In genomic region chr2:3379339-3379646, GRCh38 we compare ENCODE assay signal across 8 cellular contexts. TPM values are rescaled to one million over a fixed set of nuclear protein-coding genes. Genes with fewer than 3 reads are reported as not detected.
DNase-seq lines count a peak whose midpoint lies in the region; ATAC-seq, FAIRE-seq and TF ChIP-seq lines count a peak whose summit lies in the region.

No MANE protein-coding gene starts in this region.

- 5% methylated on average over 8 of the region's 8 CpGs for WGBS in A549 (ENCODE audit: missing lambda C conversion rate)

- CTCF ChIA-PET in A549 (lab: Yijun Ruan, JAX), result interaction anchor here (0.6 to 3.6 kb wide), 8 partner anchors 10 to 85 kb away, joined by 3 to 18 read pairs (median 4); no protein-coding TSS in a partner anchor

- TF ChIP-seq POLR2A in A549 (IDR thresholded peaks at IDR 0.05; ENCODE audit: low read length), result no peak

- DNase-seq in A549 (ENCODE audit: low read depth in 1 of 2, low spot score in 1 of 2), result no peak
- no peak for DNase-seq in cardiac fibroblast (ENCODE audit: low read depth in 2 of 2)
- no peak for DNase-seq in T-helper 9 cell
- no peak for DNase-seq in activated CD4-positive, CD25-positive, alpha-beta regulatory T cell treated with anti-CD3 and anti-CD28 coated beads, Interleukin-2, amount 50 U/mL, for 72 hours

- H3K9ac ChIP-seq in HUES48 (ENCODE audit: low read depth, low read length) (peak overlapping the region; percentile 36; the same call in 1 of the 2 replicates), mucosa of stomach (ENCODE audit: low read length) (peak overlapping the region; percentile 93)

- POLR2A ChIA-PET in A549 (lab: Yijun Ruan, JAX), result interaction anchor here (0.6 to 1.3 kb wide), 4 partner anchors 23 to 179 kb away, joined by 3 to 4 read pairs (median 4); partner anchors contain the start of gene RNASEH1

- H3K27me3 ChIP-seq in HUES48 (ENCODE audit: control insufficient read depth, insufficient read depth, low read length) (no peaks in the 10 kb centered on the region), mucosa of stomach (ENCODE audit: control insufficient read depth, insufficient read depth, low read length) (no peaks in the 10 kb centered on the region)

- peak overlapping the region; percentile 91 for H3K4me2 ChIP-seq in A549

- H3K4me3 ChIP-seq in A549, result peak overlapping the region; percentile 81
- peak overlapping the region; percentile 99 for H3K4me3 ChIP-seq in HUES48 (ENCODE audit: low read depth, low read length)
- peak overlapping the region; percentile 76 to 88 for H3K4me3 ChIP-seq in cardiac fibroblast (replicated peaks in 1 of 2; ENCODE audit: low read depth in 2 of 2, low read length in 2 of 2)
- peak overlapping the region; percentile 94 for H3K4me3 ChIP-seq in mucosa of stomach (ENCODE audit: low read length)

- FAIRE-seq in A549 (lab: Jason Lieb, UNC), result no peak

- no peak for TF ChIP-seq RAD21 in A549 (conservative IDR thresholded peaks at IDR 0.05 in 1 of 2, IDR thresholded peaks at IDR 0.05 in 1 of 2)

- H3K27ac ChIP-seq in A549 (peak overlapping the region; percentile 88 to 96), HUES48 (ENCODE audit: low read depth, low read length) (peak overlapping the region; percentile 87)

- H3K4me1 ChIP-seq in A549, result peaks cover 23% of the 10 kb centered on the region
- H3K4me1 ChIP-seq in HUES48 (ENCODE audit: control insufficient read depth, insufficient read depth, low read length), result 0 out of 2 replicates have a peak, but pooled peaks cover 10% of the 10 kb centered on the region
- peaks cover 21% of the 10 kb centered on the region for H3K4me1 ChIP-seq in mucosa of stomach (ENCODE audit: control insufficient read depth, insufficient read depth, low read length)

- no peaks in the 10 kb centered on the region for H3K9me3 ChIP-seq in A549
- no peaks in the 10 kb centered on the region for H3K9me3 ChIP-seq in HUES48 (ENCODE audit: control insufficient read depth, insufficient read depth, low read length)
- no peaks in the 10 kb centered on the region for H3K9me3 ChIP-seq in mucosa of stomach (ENCODE audit: control insufficient read depth, low read length)

- TF ChIP-seq EP300 in A549 (IDR thresholded peaks at IDR 0.05), result no peak

- peaks cover 10% of the 10 kb centered on the region for H3K36me3 ChIP-seq in HUES48 (ENCODE audit: control insufficient read depth, insufficient read depth, low read length)
- H3K36me3 ChIP-seq in mucosa of stomach (ENCODE audit: control insufficient read depth, insufficient read depth, low read length), result no peaks in the 10 kb centered on the region

- ATAC-seq in A549 (no peak), HG03378 (IDR thresholded peaks at IDR 0.05; ENCODE audit: unreplicated experiment) (no peak), HG03097 (IDR thresholded peaks at IDR 0.05; ENCODE audit: low FRiP score, unreplicated experiment) (no peak)

- TF ChIP-seq CTCF in A549 (IDR thresholded peaks at IDR 0.05) (no peak), cardiac fibroblast (IDR thresholded peaks at IDR 0.05; ENCODE audit: low read depth, low read length) (no peak)

TF ChIP-seq in A549, 52 proteins besides CTCF, POLR2A, EP300 and RAD21:
- no peak for TF ChIP-seq EHF (CRISPR knock-in tag; IDR thresholded peaks at IDR 0.05)
- TF ChIP-seq MAX (IDR thresholded peaks at IDR 0.05), result peak; percentile 94
- peak; percentile 39; the same call in 1 of the 2 replicates for TF ChIP-seq ATOH8 (CRISPR knock-in tag; IDR thresholded peaks at IDR 0.05; ENCODE audit: low read depth)
- TF ChIP-seq E2F6 (IDR thresholded peaks at IDR 0.05; ENCODE audit: borderline replicate concordance, low read depth), result peak; percentile 91

RNA-seq across cellular contexts. Expression of gene TRAPPC12, which starts 0.2 kb away (rescaled TPM):
- polyA plus RNA-seq in A549 (2011; rRNA removed) (55.0 and 71.8 TPM in 2 replicates), A549 (2017; fragmentation: RNase III; extraction: RNeasy Plus Mini Kit Qiagen cat#74134 plus additional on column Dnase treatment) (42.3 to 49.3 TPM (median 44.2 TPM) in 3 replicates)
- 70.2 and 70.5 TPM in 2 replicates for polyA plus RNA-seq in A549 (2012; cell fraction: cytosol; rRNA removed)
- polyA plus RNA-seq in A549 (2012; cell fraction: nucleus; rRNA removed), result 127 and 175 TPM in 2 replicates
- polyA minus RNA-seq in A549 (2011; rRNA and poly(A)+ RNA removed), result 84.2 and 127 TPM in 2 replicates

RNA-seq across cellular contexts. Expression of gene EIPR1, which starts 1.7 kb away (rescaled TPM):
- polyA plus RNA-seq in A549 (2011; rRNA removed), result 64.1 and 65.0 TPM in 2 replicates
- 84.9 and 88.0 TPM in 2 replicates for polyA plus RNA-seq in A549 (2012; cell fraction: cytosol; rRNA removed)
- polyA plus RNA-seq in A549 (2012; cell fraction: nucleus; rRNA removed), result 65.5 and 70.2 TPM in 2 replicates
- 51.6 to 55.6 TPM (median 55.0 TPM) in 3 replicates for polyA plus RNA-seq in A549 (2017; fragmentation: RNase III; extraction: RNeasy Plus Mini Kit Qiagen cat#74134 plus additional on column Dnase treatment)
- 51.1 and 51.8 TPM in 2 replicates for polyA minus RNA-seq in A549 (2011; rRNA and poly(A)+ RNA removed)
